Comparison of ENCODE assay signal across 20 cellular contexts in genomic region chr7:69147631-69148030, GRCh38.
A peak's percentile ranks its signal among the peaks of the same experiment; 100 is the strongest.
DNase-seq lines count a peak whose midpoint lies in the region; TF ChIP-seq lines count a peak whose summit lies in the region.
"Had no signal": no experiment of that assay in that cellular context is flagged by ENCODE, and none has a peak within 500 bp of the region (broad histone marks: within the 10 kb centered on the region; RNA-seq: fewer than 3 reads in every experiment).

No MANE protein-coding gene starts in this region.

- TF ChIP-seq POLR2A in uterus (IDR thresholded peaks at IDR 0.05) = no peak

- intact Hi-C loops in uterus (cut with DNase I; ENCODE audit: low total_unique reads) = no loop called here

- H3K4me3 ChIP-seq in uterus = no peak overlapping the region
- H3K4me3 ChIP-seq: A549, GM23248 had no signal

- TF ChIP-seq CTCF in uterus (IDR thresholded peaks at IDR 0.05) = no peak

- no peaks in the 10 kb centered on the region for H3K9me3 ChIP-seq in uterus
- H3K9me3 ChIP-seq: BE2C had no signal

- no peaks in the 10 kb centered on the region for H3K36me3 ChIP-seq in uterus
- H3K36me3 ChIP-seq: BE2C had no signal

- H3K27me3 ChIP-seq in uterus = no peaks in the 10 kb centered on the region
- H3K27me3 ChIP-seq: BE2C had no signal

- DNase-seq in NCI-H2196 (lab: John Stamatoyannopoulos, UW; ENCODE audit: unreplicated experiment) (peak; percentile 54), NCI-H2196 treated with DMSO at 0.1 percent for 48 hours (lab: John Stamatoyannopoulos, UW; ENCODE audit: unreplicated experiment) (no peak), GM04503 (ENCODE audit: low read depth) (peak; percentile 8), NCI-H2029 treated with DMSO at 0.1 percent for 48 hours (lab: John Stamatoyannopoulos, UW) (peak; percentile 86), uterus (peak; percentile 22 to 27), activated gamma-delta T cell (lab: John Stamatoyannopoulos, UW) (no peak), DMS53 treated with DMSO at 0.1 percent for 48 hours (lab: John Stamatoyannopoulos, UW; ENCODE audit: unreplicated experiment) (no peak)
- DNase-seq: BE2C; CD4-positive, alpha-beta T cell; COR-L47; DMS 273 treated with DMSO at 0.1 percent for 48 hours; EL; GM23248; H9; HFFc6; NCI-H1694 treated with DMSO at 0.1 percent for 48 hours; NCI-H446 treated with DMSO at 0.1 percent for 48 hours; NCI-H526 treated with DMSO at 0.1 percent for 48 hours; T-helper 1 cell had no signal

- no peaks in the 10 kb centered on the region for H3K4me1 ChIP-seq in uterus
- H3K4me1 ChIP-seq: A549, BE2C had no signal

- no peak overlapping the region for H3K27ac ChIP-seq in uterus
- H3K27ac ChIP-seq: A549, GM23248 had no signal

Comparison
In these comparisons a context has a peak if more than half of its experiments do, and no peak if none do; other contexts are left out.
1. DNase-seq: peak in NCI-H2196 (single experiment), GM04503 (single experiment), NCI-H2029 treated with DMSO at 0.1 percent for 48 hours (single experiment) and uterus (2 of 2); none in NCI-H2196 treated with DMSO at 0.1 percent for 48 hours (single experiment), activated gamma-delta T cell (single experiment) and DMS53 treated with DMSO at 0.1 percent for 48 hours (single experiment).